In the genomic region with DNA sequence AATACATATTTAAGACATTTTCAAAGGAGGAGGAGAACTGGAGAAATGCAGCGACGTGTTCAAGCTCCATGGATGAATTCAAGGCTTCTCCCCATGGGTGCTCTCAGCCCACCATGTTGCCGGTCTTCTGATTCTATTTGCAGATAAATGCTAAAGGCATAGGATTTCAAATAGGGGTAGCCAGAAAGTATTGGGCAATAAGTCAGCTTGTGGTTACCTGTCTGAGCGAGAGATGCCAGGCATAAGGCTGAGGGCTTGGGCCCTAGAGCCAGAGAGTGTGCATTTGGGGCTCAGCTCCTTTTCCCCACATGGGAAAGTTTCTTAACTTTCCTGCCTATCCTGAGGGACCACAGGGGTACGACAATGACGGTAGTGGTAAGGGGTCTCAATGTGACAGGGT, we compare ENCODE assay signal across 27 cellular contexts.
"Had no signal": no experiment of that assay in that cellular context is flagged by ENCODE, and none has a peak within 500 bp of the region (broad histone marks: within the 10 kb centered on the region; RNA-seq: fewer than 3 reads in every experiment).

No MANE protein-coding gene starts in this region.

- H3K4me1 ChIP-seq: colonic mucosa had no signal

- H3K9me3 ChIP-seq: colonic mucosa, esophagus muscularis mucosa, esophagus squamous epithelium, gastrocnemius medialis, gastroesophageal sphincter, heart left ventricle, heart right ventricle had no signal

- DNase-seq: colonic mucosa; cortex of kidney; dermis blood vessel endothelial cell; dorsolateral prefrontal cortex; effector CD4-positive, alpha-beta T cell; effector CD8-positive, alpha-beta T cell; effector memory CD4-positive, alpha-beta T cell; effector memory CD8-positive, alpha-beta T cell; endodermal cell; erythroblast; esophagus squamous epithelium; foreskin fibroblast; foreskin keratinocyte; foreskin melanocyte; gastrocnemius medialis; glutamatergic neuron; head of caudate nucleus; heart left ventricle; heart right ventricle had no signal

- H2AFZ ChIP-seq: hepatocyte had no signal

- H3K4me3 Mint-ChIP-seq: dendritic cell treated with granulocyte-macrophage colony-stimulating factor and Interleukin-4, amounts not matched to agents 40 ng/mL and 50 ng/mL, for 4 days; effector memory CD8-positive, alpha-beta T cell; endodermal cell had no signal

- H3K4me3 ChIP-seq: colonic mucosa, coronary artery, dorsolateral prefrontal cortex, esophagus muscularis mucosa, esophagus squamous epithelium, gastrocnemius medialis, gastroesophageal sphincter, heart left ventricle, heart right ventricle, hepatocyte had no signal

- ATAC-seq: effector memory CD8-positive, alpha-beta T cell; esophagus mucosa; foreskin keratinocyte; gastroesophageal sphincter; heart left ventricle; heart right ventricle had no signal

- H3K27ac Mint-ChIP-seq: dendritic cell treated with granulocyte-macrophage colony-stimulating factor and Interleukin-4, amounts not matched to agents 40 ng/mL and 50 ng/mL, for 4 days; effector memory CD8-positive, alpha-beta T cell had no signal

- H3K4me2 ChIP-seq: hepatocyte had no signal

- H3K36me3 ChIP-seq: colonic mucosa, esophagus muscularis mucosa, esophagus squamous epithelium, gastrocnemius medialis, gastroesophageal sphincter, heart left ventricle, heart right ventricle had no signal

- H3K27me3 ChIP-seq: colonic mucosa, dorsolateral prefrontal cortex, esophagus muscularis mucosa, esophagus squamous epithelium, foreskin keratinocyte, gastrocnemius medialis, gastroesophageal sphincter, heart left ventricle, heart right ventricle, hepatocyte had no signal

- FAIRE-seq: frontal cortex had no signal

- H3K27ac ChIP-seq: colonic mucosa, coronary artery, dorsolateral prefrontal cortex, epithelial cell of prostate, esophagus muscularis mucosa, esophagus squamous epithelium, foreskin keratinocyte, gastrocnemius medialis, gastroesophageal sphincter, heart left ventricle, heart right ventricle had no signal

- H3K9me3 Mint-ChIP-seq: dendritic cell treated with granulocyte-macrophage colony-stimulating factor and Interleukin-4, amounts not matched to agents 40 ng/mL and 50 ng/mL, for 4 days; effector memory CD8-positive, alpha-beta T cell; endodermal cell had no signal
